17 cellular contexts compared by ENCODE assay signal in genomic region chr17:67107811-67108210, GRCh38.
DNase-seq lines count a peak whose midpoint lies in the region; ATAC-seq and TF ChIP-seq lines count a peak whose summit lies in the region.
"Had no signal": no experiment of that assay in that cellular context is flagged by ENCODE, and none has a peak within 500 bp of the region (broad histone marks: within the 10 kb centered on the region; RNA-seq: fewer than 3 reads in every experiment).

No MANE protein-coding gene starts in this region.

- 67% methylated on average over 1 of the region's 1 CpG for WGBS in right lobe of liver (ENCODE audit: insufficient coverage, low coverage, low lambda C conversion rate, missing lambda C conversion rate)
- WGBS in body of pancreas, 2 donors: 47 to 56% methylated on average over 1 of the region's 1 CpG

- H3K4me1 Mint-ChIP-seq in osteocyte (ENCODE audit: unreplicated experiment): peaks cover 21% of the 10 kb centered on the region

- ATAC-seq in right lobe of liver (no peak), body of pancreas (no peak), HG03432 (IDR thresholded peaks at IDR 0.05; ENCODE audit: unreplicated experiment) (no peak)

- DNase-seq in AG20443 (ENCODE audit: low spot score) (peak; percentile 26), HCEC 1CT (peak; percentile 18), fibroblast of villous mesenchyme (ENCODE audit: low read depth) (peak; percentile 24), osteocyte (ENCODE audit: extremely low spot score, unreplicated experiment) (no peak), right lobe of liver (no peak), Kasumi-1 (lab: John Stamatoyannopoulos, UW) (no peak), body of pancreas (no peak)
- DNase-seq: CD8-positive, alpha-beta memory T cell; H7; NCI-H1105; NCI-H2081 treated with DMSO at 0.1 percent for 48 hours; NCI-H510A; NCI-H82; OCI-M1; SHP77; SK-N-SH had no signal

- H3K27ac ChIP-seq in right lobe of liver: no peak overlapping the region
- no peak overlapping the region for H3K27ac ChIP-seq in body of pancreas

- H3K9me3 Mint-ChIP-seq in osteocyte (ENCODE audit: unreplicated experiment): peaks cover 4% of the 10 kb centered on the region
- H3K9me3 Mint-ChIP-seq: CD8-positive, alpha-beta memory T cell had no signal

- H3K27me3 Mint-ChIP-seq in osteocyte (ENCODE audit: unreplicated experiment): no peaks in the 10 kb centered on the region
- H3K27me3 Mint-ChIP-seq: CD8-positive, alpha-beta memory T cell had no signal

- TF ChIP-seq CTCF in fibroblast of villous mesenchyme (IDR thresholded peaks at IDR 0.05; ENCODE audit: insufficient read depth, low read depth, low read length) (no peak), osteocyte (IDR thresholded peaks at IDR 0.05) (no peak), right lobe of liver (IDR thresholded peaks at IDR 0.05) (no peak), body of pancreas (IDR thresholded peaks at IDR 0.05) (no peak)

- peaks cover 62% of the 10 kb centered on the region for H3K36me3 Mint-ChIP-seq in osteocyte (ENCODE audit: unreplicated experiment)

- TF ChIP-seq POLR2A in right lobe of liver (IDR thresholded peaks at IDR 0.05) (no peak), body of pancreas (IDR thresholded peaks at IDR 0.05) (no peak)

- H3K27me3 ChIP-seq in right lobe of liver: no peaks in the 10 kb centered on the region
- no peaks in the 10 kb centered on the region for H3K27me3 ChIP-seq in body of pancreas

- H3K27ac Mint-ChIP-seq in osteocyte (ENCODE audit: unreplicated experiment): peak overlapping the region; percentile 28

- intact Hi-C loops in right lobe of liver (cut with DNase I) (no loop called here), body of pancreas (cut with DNase I) (no loop called here)

- no peak overlapping the region for H3K4me3 ChIP-seq in fibroblast of villous mesenchyme (ENCODE audit: low read depth, low read length)
- H3K4me3 ChIP-seq in right lobe of liver: no peak overlapping the region
- H3K4me3 ChIP-seq in body of pancreas: no peak overlapping the region

- H3K9me3 ChIP-seq in right lobe of liver (no peaks in the 10 kb centered on the region), body of pancreas (no peaks in the 10 kb centered on the region)
- H3K9me3 ChIP-seq: SK-N-SH had no signal

- H3K36me3 ChIP-seq in right lobe of liver (peaks cover 0 to 51% (median 21%) of the 10 kb centered on the region in 4 donors), body of pancreas (replicated peaks in 1 of 2; ENCODE audit: insufficient read depth in 1 of 2, low read depth in 2 of 2) (peaks cover 6 to 17% of the 10 kb centered on the region in 2 donors)

- no peak overlapping the region for H3K4me3 Mint-ChIP-seq in osteocyte (ENCODE audit: unreplicated experiment)

- H3K4me1 ChIP-seq in right lobe of liver (no peaks in the 10 kb centered on the region), body of pancreas (peaks cover 12% of the 10 kb centered on the region)

Comparison
In these comparisons a context has a peak if more than half of its experiments do, and no peak if none do; other contexts are left out.
1. DNase-seq: peak in AG20443 (single experiment), HCEC 1CT (single experiment) and fibroblast of villous mesenchyme (single experiment); none in osteocyte (single experiment), right lobe of liver (0 of 3), Kasumi-1 (0 of 2) and body of pancreas (0 of 4).